In the genomic region with DNA sequence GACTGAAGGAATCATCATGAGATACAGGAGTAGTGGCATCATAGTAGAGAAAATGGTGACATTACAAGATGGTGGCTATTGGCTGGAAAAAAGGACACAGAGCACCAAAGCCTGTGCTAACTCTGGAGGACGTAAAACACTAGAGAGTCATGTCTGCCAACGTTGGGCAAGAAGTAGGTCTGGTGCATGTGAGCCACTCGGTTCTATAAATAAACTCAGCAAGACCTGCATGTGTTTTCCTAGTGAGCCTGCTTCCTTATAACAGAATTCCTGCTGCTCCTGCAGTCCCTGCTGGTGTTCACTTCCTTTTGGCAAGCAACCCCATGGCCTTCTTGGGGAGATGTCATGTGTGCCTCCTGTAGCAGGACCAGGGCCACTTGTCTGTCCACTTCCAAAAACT, we compare ENCODE assay signal across 18 cellular contexts.
DNase-seq lines count a peak whose midpoint lies in the region; ATAC-seq and TF ChIP-seq lines count a peak whose summit lies in the region.
"Had no signal": no experiment of that assay in that cellular context is flagged by ENCODE, and none has a peak within 500 bp of the region (broad histone marks: within the 10 kb centered on the region; RNA-seq: fewer than 3 reads in every experiment).

No MANE protein-coding gene starts in this region.

- no peaks in the 10 kb centered on the region for H3K9me3 Mint-ChIP-seq in activated CD4-positive, alpha-beta memory T cell treated with anti-CD3 and anti-CD28 coated beads, Interleukin-2, amount 10 ng/mL, durations not matched to agents 7 days and 5 days
- H3K9me3 Mint-ChIP-seq in CD4-positive, alpha-beta T cell = peaks cover 2% of the 10 kb centered on the region

- H3K4me3 ChIP-seq in heart left ventricle = no peak overlapping the region
- H3K4me3 ChIP-seq in mesenchymal stem cell (ENCODE audit: insufficient read depth in 1 of 2, low read depth in 1 of 2, low read length in 2 of 2) = no peak overlapping the region
- no peak overlapping the region for H3K4me3 ChIP-seq in thyroid gland (replicated peaks in 1 of 3)
- H3K4me3 ChIP-seq: Peyer's patch had no signal

- no peak overlapping the region for H2AFZ ChIP-seq in mesenchymal stem cell (ENCODE audit: low read depth, low read length)

- TF ChIP-seq CTCF in heart left ventricle (IDR thresholded peaks at IDR 0.05) (no peak), thyroid gland (IDR thresholded peaks at IDR 0.05) (no peak)
- TF ChIP-seq CTCF in CD4-positive, alpha-beta T cell (IDR thresholded peaks at IDR 0.05) = no peak

- H2BK120ac ChIP-seq in mesenchymal stem cell (ENCODE audit: low read depth, low read length) = no peak overlapping the region

- WGBS in heart left ventricle, 4 donors = 25 to 55% (median 38%) methylated on average over 3 of the region's 3 CpGs
- WGBS in mesenchymal stem cell = 49% methylated on average over 3 of the region's 3 CpGs
- WGBS in thyroid gland, 2 donors = 31% methylated on average over 3 of the region's 3 CpGs

- no peaks in the 10 kb centered on the region for H3K79me1 ChIP-seq in mesenchymal stem cell (replicated peaks; ENCODE audit: low read length, poor library complexity, severe bottlenecking)

- H3K9ac ChIP-seq in mesenchymal stem cell (ENCODE audit: low read length) = no peak overlapping the region
- H3K9ac ChIP-seq: KMS-11 had no signal

- H4K91ac ChIP-seq in mesenchymal stem cell (ENCODE audit: low read length) = no peak overlapping the region

- POLR2A ChIA-PET in activated CD4-positive, alpha-beta memory T cell treated with anti-CD3 and anti-CD28 coated beads, Interleukin-2, amount 10 ng/mL, durations not matched to agents 7 days and 5 days (lab: Charles Lee) = no interaction called here
- POLR2A ChIA-PET in CD4-positive, alpha-beta T cell (lab: Charles Lee) = no interaction called here

- peak; percentile 18 for DNase-seq in RPMI7951 (ENCODE audit: low read depth)
- DNase-seq in heart left ventricle = peak in 4 of 5 donors; percentile 23 to 51 (median 42)
- peak; percentile 67 for DNase-seq in mesenchymal stem cell
- DNase-seq in thyroid gland = peak; percentile 13 to 21
- no peak for DNase-seq in activated CD4-positive, alpha-beta memory T cell treated with anti-CD3 and anti-CD28 coated beads, Interleukin-2, amount 10 ng/mL, durations not matched to agents 7 days and 5 days
- no peak for DNase-seq in NCI-H2107 treated with DMSO at 0.1 percent for 48 hours (lab: John Stamatoyannopoulos, UW; ENCODE audit: unreplicated experiment)
- DNase-seq in CD4-positive, alpha-beta T cell = no peak
- DNase-seq: CD4-positive, CD25-positive, alpha-beta regulatory T cell; DND-41; GF-D8; NCI-H1092; NCI-H146; NCI-H2081; NCI-H510A; Peyer's patch; SIG-M5 had no signal

- CTCF ChIA-PET in activated CD4-positive, alpha-beta memory T cell treated with anti-CD3 and anti-CD28 coated beads, Interleukin-2, amount 10 ng/mL, durations not matched to agents 7 days and 5 days (lab: Charles Lee) = no interaction called here
- CTCF ChIA-PET in CD4-positive, alpha-beta T cell (lab: Charles Lee) = no interaction called here

- H2BK5ac ChIP-seq in mesenchymal stem cell (ENCODE audit: low read depth, low read length, poor library complexity, severe bottlenecking) = no peak overlapping the region

- peak overlapping the region in 1 of 2 experiments; percentile 31 for H3K18ac ChIP-seq in mesenchymal stem cell (ENCODE audit: low read depth in 1 of 2, low read length in 2 of 2)

- H3K27ac ChIP-seq in heart left ventricle (peak overlapping the region in 4 of 12 donors; percentile 15 to 46 (median 28)), mesenchymal stem cell (ENCODE audit: low read length, poor library complexity, severe bottlenecking) (no peak overlapping the region), thyroid gland (no peak overlapping the region)
- no peak overlapping the region for H3K27ac ChIP-seq in CD4-positive, alpha-beta T cell (ENCODE audit: low read depth, low read length)
- H3K27ac ChIP-seq: KMS-11, Peyer's patch had no signal

- no peak overlapping the region for H3K4me2 ChIP-seq in mesenchymal stem cell (ENCODE audit: low read length, poor library complexity, severe bottlenecking)
- H3K4me2 ChIP-seq: KMS-11 had no signal

- peak; percentile 72 to 91 (median 88) for ATAC-seq in heart left ventricle
- no peak for ATAC-seq in CD4-positive, alpha-beta T cell (ENCODE audit: poor library complexity)

- no peak overlapping the region for H3K14ac ChIP-seq in mesenchymal stem cell (ENCODE audit: low read length in 2 of 2)

- H3K27me3 ChIP-seq in heart left ventricle = no peaks in the 10 kb centered on the region
- no peaks in the 10 kb centered on the region for H3K27me3 ChIP-seq in mesenchymal stem cell (ENCODE audit: control insufficient read depth in 1 of 2, insufficient read depth in 1 of 2, low read length in 2 of 2)
- H3K27me3 ChIP-seq in thyroid gland = no peaks in the 10 kb centered on the region
- H3K27me3 ChIP-seq in CD4-positive, alpha-beta T cell (ENCODE audit: control insufficient read depth, insufficient read depth, low read length) = no peaks in the 10 kb centered on the region
- H3K27me3 ChIP-seq: Peyer's patch had no signal

- H2BK12ac ChIP-seq in mesenchymal stem cell (ENCODE audit: low read length in 2 of 2) = no peak overlapping the region

- no peak for TF ChIP-seq POLR2A in heart left ventricle (IDR thresholded peaks at IDR 0.05)
- no peak for TF ChIP-seq POLR2A in thyroid gland (IDR thresholded peaks at IDR 0.05)

- no peak overlapping the region for H3K4me3 Mint-ChIP-seq in activated CD4-positive, alpha-beta memory T cell treated with anti-CD3 and anti-CD28 coated beads, Interleukin-2, amount 10 ng/mL, durations not matched to agents 7 days and 5 days
- H3K4me3 Mint-ChIP-seq in CD4-positive, alpha-beta T cell = no peak overlapping the region
- H3K4me3 Mint-ChIP-seq: B cell; CD4-positive, CD25-positive, alpha-beta regulatory T cell had no signal

- H4K8ac ChIP-seq in mesenchymal stem cell (ENCODE audit: low read length) = no peak overlapping the region

- H3K4me1 Mint-ChIP-seq in activated CD4-positive, alpha-beta memory T cell treated with anti-CD3 and anti-CD28 coated beads, Interleukin-2, amount 10 ng/mL, durations not matched to agents 7 days and 5 days = no peaks in the 10 kb centered on the region
- no peaks in the 10 kb centered on the region for H3K4me1 Mint-ChIP-seq in CD4-positive, alpha-beta T cell (ENCODE audit: low read depth)
- H3K4me1 Mint-ChIP-seq: B cell; CD4-positive, CD25-positive, alpha-beta regulatory T cell had no signal

- no peak overlapping the region for H2AK5ac ChIP-seq in mesenchymal stem cell (ENCODE audit: low read length, severe bottlenecking)

- H2BK15ac ChIP-seq in mesenchymal stem cell (ENCODE audit: low read depth, poor library complexity, severe bottlenecking) = no peak overlapping the region

- H3K27me3 Mint-ChIP-seq in activated CD4-positive, alpha-beta memory T cell treated with anti-CD3 and anti-CD28 coated beads, Interleukin-2, amount 10 ng/mL, durations not matched to agents 7 days and 5 days = no peaks in the 10 kb centered on the region
- no peaks in the 10 kb centered on the region for H3K27me3 Mint-ChIP-seq in CD4-positive, alpha-beta T cell
- H3K27me3 Mint-ChIP-seq: B cell; CD4-positive, CD25-positive, alpha-beta regulatory T cell had no signal

- no peak overlapping the region for H3K27ac Mint-ChIP-seq in activated CD4-positive, alpha-beta memory T cell treated with anti-CD3 and anti-CD28 coated beads, Interleukin-2, amount 10 ng/mL, durations not matched to agents 7 days and 5 days
- H3K27ac Mint-ChIP-seq in CD4-positive, alpha-beta T cell = no peak overlapping the region
- H3K27ac Mint-ChIP-seq: B cell; CD4-positive, CD25-positive, alpha-beta regulatory T cell had no signal

- H3K9me3 ChIP-seq in heart left ventricle = no peaks in the 10 kb centered on the region
- no peaks in the 10 kb centered on the region for H3K9me3 ChIP-seq in mesenchymal stem cell (ENCODE audit: control insufficient read depth, low read length)
- H3K9me3 ChIP-seq in thyroid gland = no peaks in the 10 kb centered on the region
- no peaks in the 10 kb centered on the region for H3K9me3 ChIP-seq in CD4-positive, alpha-beta T cell (ENCODE audit: control insufficient read depth, low read length)
- H3K9me3 ChIP-seq: Peyer's patch had no signal

- intact Hi-C loops in heart left ventricle (cut with DNase I) = no loop called here
- intact Hi-C loops in thyroid gland (cut with DNase I) = no loop called here
- intact Hi-C loops in CD4-positive, alpha-beta T cell (cut with DNase I, micrococcal nuclease) = no loop called here

- H3K4me1 ChIP-seq in heart left ventricle (peaks cover 0 to 23% (median 11%) of the 10 kb centered on the region in 12 donors), mesenchymal stem cell (ENCODE audit: control insufficient read depth, insufficient read depth, low read depth, low read length) (peaks cover 3% of the 10 kb centered on the region), thyroid gland (peaks cover 0 to 5% of the 10 kb centered on the region in 2 donors)
- H3K4me1 ChIP-seq: Peyer's patch had no signal

- H3K36me3 ChIP-seq in heart left ventricle = no peaks in the 10 kb centered on the region
- H3K36me3 ChIP-seq in mesenchymal stem cell (ENCODE audit: control insufficient read depth in 1 of 2, insufficient read depth in 2 of 2, low read depth in 1 of 2, low read length in 2 of 2) = no peaks in the 10 kb centered on the region
- no peaks in the 10 kb centered on the region for H3K36me3 ChIP-seq in thyroid gland
- H3K36me3 ChIP-seq: Peyer's patch had no signal

- no peak overlapping the region for H3K4ac ChIP-seq in mesenchymal stem cell (ENCODE audit: low read depth in 1 of 2, low read length in 2 of 2)

- H3K23ac ChIP-seq in mesenchymal stem cell (ENCODE audit: low read length in 2 of 2) = no peak overlapping the region

- no peaks in the 10 kb centered on the region for H3K36me3 Mint-ChIP-seq in activated CD4-positive, alpha-beta memory T cell treated with anti-CD3 and anti-CD28 coated beads, Interleukin-2, amount 10 ng/mL, durations not matched to agents 7 days and 5 days (ENCODE audit: low read depth)
- no peaks in the 10 kb centered on the region for H3K36me3 Mint-ChIP-seq in CD4-positive, alpha-beta T cell (ENCODE audit: low read depth)
- H3K36me3 Mint-ChIP-seq: CD4-positive, CD25-positive, alpha-beta regulatory T cell had no signal

Comparison
In these comparisons a context has a peak if more than half of its experiments do, and no peak if none do; other contexts are left out.
1. DNase-seq: peak in RPMI7951 (single experiment), heart left ventricle (4 of 5), mesenchymal stem cell (single experiment) and thyroid gland (2 of 2); none in activated CD4-positive, alpha-beta memory T cell treated with anti-CD3 and anti-CD28 coated beads, Interleukin-2, amount 10 ng/mL, durations not matched to agents 7 days and 5 days (single experiment), NCI-H2107 treated with DMSO at 0.1 percent for 48 hours (single experiment) and CD4-positive, alpha-beta T cell (0 of 10).